Comparison of ENCODE assay signal across 1 cellular context in the genomic region with DNA sequence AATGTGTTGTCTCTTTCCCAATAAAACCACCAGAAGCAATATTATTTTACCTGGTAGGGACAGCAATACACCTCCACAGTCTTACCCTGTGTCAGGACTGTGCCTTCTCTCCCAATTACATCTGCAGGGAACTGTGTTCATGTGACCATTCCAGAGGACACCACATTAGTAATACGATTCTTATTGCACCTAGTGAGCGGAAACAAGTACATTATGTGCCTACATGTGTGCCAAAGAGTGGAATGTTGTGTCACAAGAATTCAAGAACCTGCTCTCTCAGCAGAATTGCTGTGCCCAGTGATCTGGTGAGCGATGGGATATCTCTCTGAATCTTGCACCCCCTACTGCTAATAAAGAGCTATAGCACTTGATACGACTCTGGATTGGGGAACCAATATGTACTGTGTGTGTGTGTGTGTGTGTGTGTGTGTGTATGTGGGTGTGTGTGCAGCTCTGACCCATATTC.
TF ChIP-seq lines count a peak whose summit lies in the region.

No MANE protein-coding gene starts in this region.

TF ChIP-seq in HEK293, 187 proteins besides CTCF, POLR2A, EP300 and RAD21 (continued from another document):
- TF ChIP-seq, protein P1, sequence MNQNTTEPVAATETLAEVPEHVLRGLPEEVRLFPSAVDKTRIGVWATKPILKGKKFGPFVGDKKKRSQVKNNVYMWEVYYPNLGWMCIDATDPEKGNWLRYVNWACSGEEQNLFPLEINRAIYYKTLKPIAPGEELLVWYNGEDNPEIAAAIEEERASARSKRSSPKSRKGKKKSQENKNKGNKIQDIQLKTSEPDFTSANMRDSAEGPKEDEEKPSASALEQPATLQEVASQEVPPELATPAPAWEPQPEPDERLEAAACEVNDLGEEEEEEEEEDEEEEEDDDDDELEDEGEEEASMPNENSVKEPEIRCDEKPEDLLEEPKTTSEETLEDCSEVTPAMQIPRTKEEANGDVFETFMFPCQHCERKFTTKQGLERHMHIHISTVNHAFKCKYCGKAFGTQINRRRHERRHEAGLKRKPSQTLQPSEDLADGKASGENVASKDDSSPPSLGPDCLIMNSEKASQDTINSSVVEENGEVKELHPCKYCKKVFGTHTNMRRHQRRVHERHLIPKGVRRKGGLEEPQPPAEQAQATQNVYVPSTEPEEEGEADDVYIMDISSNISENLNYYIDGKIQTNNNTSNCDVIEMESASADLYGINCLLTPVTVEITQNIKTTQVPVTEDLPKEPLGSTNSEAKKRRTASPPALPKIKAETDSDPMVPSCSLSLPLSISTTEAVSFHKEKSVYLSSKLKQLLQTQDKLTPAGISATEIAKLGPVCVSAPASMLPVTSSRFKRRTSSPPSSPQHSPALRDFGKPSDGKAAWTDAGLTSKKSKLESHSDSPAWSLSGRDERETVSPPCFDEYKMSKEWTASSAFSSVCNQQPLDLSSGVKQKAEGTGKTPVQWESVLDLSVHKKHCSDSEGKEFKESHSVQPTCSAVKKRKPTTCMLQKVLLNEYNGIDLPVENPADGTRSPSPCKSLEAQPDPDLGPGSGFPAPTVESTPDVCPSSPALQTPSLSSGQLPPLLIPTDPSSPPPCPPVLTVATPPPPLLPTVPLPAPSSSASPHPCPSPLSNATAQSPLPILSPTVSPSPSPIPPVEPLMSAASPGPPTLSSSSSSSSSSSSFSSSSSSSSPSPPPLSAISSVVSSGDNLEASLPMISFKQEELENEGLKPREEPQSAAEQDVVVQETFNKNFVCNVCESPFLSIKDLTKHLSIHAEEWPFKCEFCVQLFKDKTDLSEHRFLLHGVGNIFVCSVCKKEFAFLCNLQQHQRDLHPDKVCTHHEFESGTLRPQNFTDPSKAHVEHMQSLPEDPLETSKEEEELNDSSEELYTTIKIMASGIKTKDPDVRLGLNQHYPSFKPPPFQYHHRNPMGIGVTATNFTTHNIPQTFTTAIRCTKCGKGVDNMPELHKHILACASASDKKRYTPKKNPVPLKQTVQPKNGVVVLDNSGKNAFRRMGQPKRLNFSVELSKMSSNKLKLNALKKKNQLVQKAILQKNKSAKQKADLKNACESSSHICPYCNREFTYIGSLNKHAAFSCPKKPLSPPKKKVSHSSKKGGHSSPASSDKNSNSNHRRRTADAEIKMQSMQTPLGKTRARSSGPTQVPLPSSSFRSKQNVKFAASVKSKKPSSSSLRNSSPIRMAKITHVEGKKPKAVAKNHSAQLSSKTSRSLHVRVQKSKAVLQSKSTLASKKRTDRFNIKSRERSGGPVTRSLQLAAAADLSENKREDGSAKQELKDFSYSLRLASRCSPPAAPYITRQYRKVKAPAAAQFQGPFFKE (tag by site-specific recombination; IDR thresholded peaks at IDR 0.05; ENCODE audit: borderline replicate concordance) = no peak
- TF ChIP-seq OVOL3 (tag by site-specific recombination; IDR thresholded peaks at IDR 0.05) (no peak), ZFHX2 (tag by site-specific recombination; conservative IDR thresholded peaks at IDR 0.05) (no peak), ZSCAN30 (tag by site-specific recombination; IDR thresholded peaks at IDR 0.05) (no peak), ZNF140 (tag by site-specific recombination; IDR thresholded peaks at IDR 0.05) (no peak), ZNF354C (tag by site-specific recombination; IDR thresholded peaks at IDR 0.05; ENCODE audit: borderline replicate concordance, low read depth) (no peak), ZNF629 (tag by site-specific recombination; IDR thresholded peaks at IDR 0.05) (no peak), ELK4 (IDR thresholded peaks at IDR 0.05; ENCODE audit: borderline replicate concordance, low read depth, low read length) (no peak), ZNF610 (tag by site-specific recombination; IDR thresholded peaks at IDR 0.05; ENCODE audit: borderline replicate concordance) (no peak), ZNF350 (tag by site-specific recombination; IDR thresholded peaks at IDR 0.05) (no peak), PRDM1 (tag by site-specific recombination; IDR thresholded peaks at IDR 0.05) (no peak), TRIM28 (IDR thresholded peaks at IDR 0.05; ENCODE audit: borderline replicate concordance, low read length) (0 out of 2 replicates have a peak, but pooled peaks have one; percentile 23), ZBTB17 (tag by site-specific recombination; IDR thresholded peaks at IDR 0.05) (no peak), ZBTB20 (tag by site-specific recombination; IDR thresholded peaks at IDR 0.05) (no peak), GLI4 (tag by site-specific recombination; IDR thresholded peaks at IDR 0.05) (no peak), ZNF555 (tag by site-specific recombination; conservative IDR thresholded peaks at IDR 0.05) (no peak), ZNF654 (tag by site-specific recombination; IDR thresholded peaks at IDR 0.05; ENCODE audit: low read depth) (peak; percentile 20; the same call in 1 of the 2 replicates), ZNF155 (tag by site-specific recombination; IDR thresholded peaks at IDR 0.05) (no peak), ZNF48 (tag by site-specific recombination; IDR thresholded peaks at IDR 0.05) (no peak)
TF ChIP-seq in HEK293: peak in this region for 5.
